Comparison of ENCODE assay signal across 10 cellular contexts in genomic region chr12:120121766-120122293, GRCh38. TPM values are rescaled to one million over a fixed set of nuclear protein-coding genes. Genes with fewer than 3 reads are reported as not detected.
DNase-seq lines count a peak whose midpoint lies in the region; ATAC-seq, FAIRE-seq and TF ChIP-seq lines count a peak whose summit lies in the region.
"Had no signal": no experiment of that assay in that cellular context is flagged by ENCODE, and none has a peak within 500 bp of the region (broad histone marks: within the 10 kb centered on the region; RNA-seq: fewer than 3 reads in every experiment).

No MANE protein-coding gene starts in this region.

- no peak for DNase-seq in GM12891 (ENCODE audit: insufficient read length, low spot score)
- peak in 1 of 2 donors; percentile 27 for DNase-seq in activated naive CD4-positive, alpha-beta T cell treated with anti-CD3 and anti-CD28 coated beads, Interleukin-2, amount 50 U/mL, for 72 hours (ENCODE audit: low spot score in 2 of 2)
- no peak for DNase-seq in NCI-H1694 treated with DMSO at 0.1 percent for 48 hours (lab: John Stamatoyannopoulos, UW)
- DNase-seq in HPDE6-E6E7 (ENCODE audit: extremely low spot score), result no peak
- DNase-seq in SHP77 treated with DMSO at 0.1 percent for 48 hours (lab: John Stamatoyannopoulos, UW), result no peak
- no peak for DNase-seq in DMS79 (lab: John Stamatoyannopoulos, UW)
- DNase-seq: stimulated activated CD8-positive, alpha-beta memory T cell treated with anti-CD3 and anti-CD28 coated beads, Interleukin-4, amount 100 ng/mL, for 48 hours had no signal

- H3K27ac Mint-ChIP-seq in activated naive CD4-positive, alpha-beta T cell treated with anti-CD3 and anti-CD28 coated beads, Interleukin-2, amount 50 U/mL, for 72 hours, result peak overlapping the region; percentile 57 to 68

- H3K36me3 Mint-ChIP-seq in activated naive CD4-positive, alpha-beta T cell treated with anti-CD3 and anti-CD28 coated beads, Interleukin-2, amount 50 U/mL, for 72 hours, result peaks cover 17 to 19% of the 10 kb centered on the region in 2 donors

- no peaks in the 10 kb centered on the region for H3K9me3 Mint-ChIP-seq in activated naive CD4-positive, alpha-beta T cell treated with anti-CD3 and anti-CD28 coated beads, Interleukin-2, amount 50 U/mL, for 72 hours
- H3K9me3 Mint-ChIP-seq: neural crest cell had no signal

- ATAC-seq in GM19463 (IDR thresholded peaks at IDR 0.05; ENCODE audit: unreplicated experiment), result peak; percentile 38
- peak; percentile 32 for ATAC-seq in HG03139 (IDR thresholded peaks at IDR 0.05; ENCODE audit: unreplicated experiment)
- ATAC-seq in activated naive CD4-positive, alpha-beta T cell treated with anti-CD3 and anti-CD28 coated beads, Interleukin-2, amount 50 U/mL, for 72 hours, result peak; percentile 53 to 70

- FAIRE-seq in GM12891 (lab: Jason Lieb, UNC), result peak; percentile 86

- no peak for TF ChIP-seq POLR2A in GM12891 (IDR thresholded peaks at IDR 0.05; ENCODE audit: low read depth, low read length)

TF ChIP-seq in GM12891, 5 proteins besides CTCF, POLR2A, EP300 and RAD21:
- TF ChIP-seq POU2F2 (IDR thresholded peaks at IDR 0.05; ENCODE audit: low read depth, low read length) (no peak), SPI1 (IDR thresholded peaks at IDR 0.05; ENCODE audit: low read depth, low read length) (no peak), TAF1 (IDR thresholded peaks at IDR 0.05; ENCODE audit: low read depth, low read length) (no peak), PAX5 (IDR thresholded peaks at IDR 0.05; ENCODE audit: insufficient read depth, low read length, severe bottlenecking) (no peak), POLR2AphosphoS5 (IDR thresholded peaks at IDR 0.05; ENCODE audit: low read depth, low read length) (no peak)

RNA-seq across cellular contexts. Expression of gene RAB35, which starts 5.3 kb away (rescaled TPM):
- polyA plus RNA-seq in GM12891 (2012; ENCODE audit: low read depth, missing spikeins), result 41.4 TPM
- 10 to 100 TPM; 38.7 to 59.6 TPM for total RNA-seq in activated naive CD4-positive, alpha-beta T cell treated with anti-CD3 and anti-CD28 coated beads, Interleukin-2, amount 50 U/mL, for 72 hours
